In the genomic region with DNA sequence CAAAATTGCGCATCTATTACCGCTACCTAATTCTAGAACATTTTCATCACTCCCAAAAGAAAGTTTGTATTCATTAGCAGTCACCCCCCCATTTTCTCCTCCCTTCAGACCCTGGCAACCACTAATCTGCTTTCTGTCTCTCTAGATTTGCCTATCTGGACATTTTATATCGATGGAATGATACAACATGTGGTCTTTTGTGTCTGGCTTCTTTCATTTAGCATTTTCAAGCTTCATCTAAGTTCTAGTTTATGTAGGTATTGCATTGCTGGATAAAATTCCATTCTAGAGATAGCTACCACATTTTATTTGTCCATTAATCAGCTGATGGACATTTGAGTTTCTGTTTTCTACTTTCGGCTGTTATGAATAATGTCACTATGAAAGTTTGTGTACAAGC, we compare ENCODE assay signal across 13 cellular contexts.
"Had no signal": no experiment of that assay in that cellular context is flagged by ENCODE, and none has a peak within 500 bp of the region (broad histone marks: within the 10 kb centered on the region; RNA-seq: fewer than 3 reads in every experiment).

No MANE protein-coding gene starts in this region.

- DNase-seq: activated CD4-positive, alpha-beta T cell treated with anti-CD3 and anti-CD28 coated beads for 4 hours; activated naive CD4-positive, alpha-beta T cell treated with anti-CD3 and anti-CD28 coated beads, Interleukin-2, amount 10 ng/mL, durations not matched to agents 7 days and 5 days; amniotic stem cell; brain microvascular endothelial cell; dorsolateral prefrontal cortex; immature natural killer cell; lower lobe of right lung; naive B cell; posterior cingulate gyrus; transverse colon; WERI-Rb-1 had no signal

- ATAC-seq: lower lobe of right lung; stimulated activated effector memory CD8-positive, alpha-beta T cell treated with anti-CD3 and anti-CD28 coated beads, Interleukin-12 subunit alpha, Interleukin-12 subunit beta, amount 100 ng/mL, for 72 hours had no signal

- H3K27me3 ChIP-seq: brain microvascular endothelial cell, dorsolateral prefrontal cortex, right atrium auricular region, transverse colon had no signal

- H3K27ac ChIP-seq: dorsolateral prefrontal cortex, lower lobe of right lung, right atrium auricular region, transverse colon, WERI-Rb-1 had no signal

- H3K4me3 ChIP-seq: dorsolateral prefrontal cortex, lower lobe of right lung, right atrium auricular region, transverse colon had no signal

- H3K9me3 ChIP-seq: lower lobe of right lung, right atrium auricular region, transverse colon had no signal

- H3K9me3 Mint-ChIP-seq: activated naive CD4-positive, alpha-beta T cell treated with anti-CD3 and anti-CD28 coated beads, Interleukin-2, amount 10 ng/mL, durations not matched to agents 7 days and 5 days; immature natural killer cell; naive B cell; stimulated activated effector memory CD8-positive, alpha-beta T cell treated with anti-CD3 and anti-CD28 coated beads, Interleukin-12 subunit alpha, Interleukin-12 subunit beta, amount 100 ng/mL, for 72 hours had no signal

- H3K4me3 Mint-ChIP-seq: activated naive CD4-positive, alpha-beta T cell treated with anti-CD3 and anti-CD28 coated beads, Interleukin-2, amount 10 ng/mL, durations not matched to agents 7 days and 5 days; immature natural killer cell; naive B cell; stimulated activated effector memory CD8-positive, alpha-beta T cell treated with anti-CD3 and anti-CD28 coated beads, Interleukin-12 subunit alpha, Interleukin-12 subunit beta, amount 100 ng/mL, for 72 hours had no signal

- H3K4me1 ChIP-seq: lower lobe of right lung had no signal

- H3K27ac Mint-ChIP-seq: immature natural killer cell; stimulated activated effector memory CD8-positive, alpha-beta T cell treated with anti-CD3 and anti-CD28 coated beads, Interleukin-12 subunit alpha, Interleukin-12 subunit beta, amount 100 ng/mL, for 72 hours had no signal

- H3K36me3 Mint-ChIP-seq: activated naive CD4-positive, alpha-beta T cell treated with anti-CD3 and anti-CD28 coated beads, Interleukin-2, amount 10 ng/mL, durations not matched to agents 7 days and 5 days; immature natural killer cell; naive B cell; stimulated activated effector memory CD8-positive, alpha-beta T cell treated with anti-CD3 and anti-CD28 coated beads, Interleukin-12 subunit alpha, Interleukin-12 subunit beta, amount 100 ng/mL, for 72 hours had no signal

- H3K27me3 Mint-ChIP-seq: activated naive CD4-positive, alpha-beta T cell treated with anti-CD3 and anti-CD28 coated beads, Interleukin-2, amount 10 ng/mL, durations not matched to agents 7 days and 5 days; naive B cell had no signal
